Comparison of ENCODE assay signal across 17 cellular contexts in genomic region chr19:33428627-33429013, GRCh38.
"Had no signal": no experiment of that assay in that cellular context is flagged by ENCODE, and none has a peak within 500 bp of the region (broad histone marks: within the 10 kb centered on the region; RNA-seq: fewer than 3 reads in every experiment).

No MANE protein-coding gene starts in this region.

- H3K9me3 ChIP-seq: esophagus squamous epithelium, sigmoid colon, testis, upper lobe of left lung had no signal

- ATAC-seq: effector memory CD8-positive, alpha-beta T cell; left colon; stimulated activated memory B cell treated with anti-CD40 and anti-IgM and Interleukin-4, amounts not matched to agents 10 μg/mL and 1 μg/mL and 100 μg/mL, for 72 hours had no signal

- DNase-seq: activated CD4-positive, alpha-beta T cell treated with anti-CD3 and anti-CD28 coated beads, Interleukin-2, amount 50 U/mL, for 1 hour; activated CD4-positive, CD25-positive, alpha-beta regulatory T cell treated with anti-CD3 and anti-CD28 coated beads, Interleukin-2, amount 50 U/mL, for 72 hours; activated CD8-positive, alpha-beta memory T cell treated with anti-CD3 and anti-CD28 coated beads, Interleukin-2, amount 50 U/mL, for 4 hours; activated T-cell treated with anti-CD3 and anti-CD28 coated beads, Interleukin-2, amount 50 U/mL, for 48 hours; amniotic stem cell; dermis blood vessel endothelial cell; effector memory CD8-positive, alpha-beta T cell; esophagus squamous epithelium; stimulated activated CD4-positive, alpha-beta T cell treated with anti-CD3 and anti-CD28 coated beads, Interleukin-4, amount 100 ng/mL, for 4 hours; T-helper 1 cell; T1000; testis; upper lobe of left lung had no signal

- H3K4me1 ChIP-seq: sigmoid colon, upper lobe of left lung had no signal

- H3K4me3 ChIP-seq: esophagus squamous epithelium, hepatocyte, sigmoid colon, testis, upper lobe of left lung had no signal

- H3K27me3 ChIP-seq: esophagus squamous epithelium, hepatocyte, sigmoid colon, testis, upper lobe of left lung had no signal

- H3K27ac ChIP-seq: esophagus squamous epithelium, hepatocyte, sigmoid colon, testis, upper lobe of left lung had no signal

- H3K36me3 ChIP-seq: esophagus squamous epithelium, upper lobe of left lung had no signal
